Comparison of ENCODE assay signal across 20 cellular contexts in the genomic region with DNA sequence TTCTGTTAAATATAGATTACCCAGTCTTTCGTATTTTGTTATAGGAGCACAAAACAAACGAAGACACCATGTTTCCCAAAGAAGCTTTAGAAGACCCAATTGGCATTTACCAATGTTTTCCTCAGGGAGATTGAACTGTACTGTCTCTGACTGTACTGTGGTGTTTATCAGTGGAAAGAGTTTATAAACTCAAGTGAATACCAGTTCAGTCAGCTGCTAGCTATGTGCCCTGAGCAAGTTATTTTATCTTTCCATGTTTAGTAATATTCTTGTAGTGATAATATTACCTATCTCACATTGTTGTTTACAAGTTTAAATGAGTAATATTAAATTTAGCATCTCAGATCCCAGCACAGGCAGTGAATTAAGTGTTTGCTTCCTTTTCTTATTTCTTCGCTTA.
"Had no signal": no experiment of that assay in that cellular context is flagged by ENCODE, and none has a peak within 500 bp of the region (broad histone marks: within the 10 kb centered on the region; RNA-seq: fewer than 3 reads in every experiment).

No MANE protein-coding gene starts in this region.

- H3K4me1 ChIP-seq: esophagus muscularis mucosa, foreskin keratinocyte, stomach, uterus had no signal

- DNase-seq: effector memory CD8-positive, alpha-beta T cell; foreskin keratinocyte; immature natural killer cell; kidney; left cardiac atrium; left ventricle myocardium superior; mesendoderm; naive thymus-derived CD4-positive, alpha-beta T cell; stimulated activated CD4-positive, alpha-beta T cell treated with anti-CD3 and anti-CD28 coated beads, Interleukin-2, amount 100 ng/mL, for 24 hours; stimulated activated CD4-positive, alpha-beta T cell treated with anti-CD3 and anti-CD28 coated beads, Interleukin-4, amount 100 ng/mL, for 4 hours; stimulated activated naive CD4-positive, alpha-beta T cell; stomach; substantia nigra; uterus had no signal

- H3K4me3 ChIP-seq: esophagus muscularis mucosa, lung, skin epidermis, stomach, thoracic aorta, uterus had no signal

- H3K9me3 ChIP-seq: esophagus muscularis mucosa, stomach, thoracic aorta, uterus had no signal

- H3K27ac ChIP-seq: epithelial cell of prostate, esophagus muscularis mucosa, foreskin keratinocyte, skin epidermis, stomach, thoracic aorta, uterus had no signal

- ATAC-seq: effector memory CD8-positive, alpha-beta T cell; foreskin keratinocyte; left cardiac atrium; left ventricle myocardium superior; naive thymus-derived CD4-positive, alpha-beta T cell; sciatic nerve had no signal

- H3K36me3 ChIP-seq: esophagus muscularis mucosa, stomach, thoracic aorta, uterus had no signal

- H3K27me3 ChIP-seq: esophagus muscularis mucosa, foreskin keratinocyte, stomach, uterus had no signal
